Comparison of ENCODE assay signal across 8 cellular contexts in genomic region chr9:36765468-36766341, GRCh38.
DNase-seq lines count a peak whose midpoint lies in the region; TF ChIP-seq lines count a peak whose summit lies in the region.

No MANE protein-coding gene starts in this region.

- intact Hi-C loops in adrenal gland (cut with DNase I), result no loop called here

- TF ChIP-seq POLR2A in NB4 (IDR thresholded peaks at IDR 0.05; ENCODE audit: extremely low read depth, insufficient read length) (no peak), adrenal gland (IDR thresholded peaks at IDR 0.05) (no peak)

- CTCF ChIA-PET in HEK293 (lab: Yijun Ruan, JAX), result no interaction called here

- 10 to 36% (median 19%) methylated on average over 15 to 37 of the region's 37 CpGs for WGBS in adrenal gland, 4 donors
- WGBS in smooth muscle cell (ENCODE audit: low lambda C conversion rate), result 10% methylated on average over 37 of the region's 37 CpGs

- no peaks in the 10 kb centered on the region for H3K27me3 ChIP-seq in SU-DHL-6 (ENCODE audit: low read length)
- peaks cover 4% of the 10 kb centered on the region for H3K27me3 ChIP-seq in adrenal gland
- H3K27me3 ChIP-seq in iPS-18a (ENCODE audit: control insufficient read depth, insufficient read depth, low read length), result no peaks in the 10 kb centered on the region
- H3K27me3 ChIP-seq in smooth muscle cell (ENCODE audit: low read depth), result peaks cover 59% of the 10 kb centered on the region

- TF ChIP-seq CTCF in HEK293 (tag by site-specific recombination; IDR thresholded peaks at IDR 0.05) (no peak), NB4 (IDR thresholded peaks at IDR 0.05; ENCODE audit: low read depth, low read length) (no peak), SU-DHL-6 (IDR thresholded peaks at IDR 0.05; ENCODE audit: insufficient read depth, low read length, poor library complexity, severe bottlenecking) (no peak), adrenal gland (IDR thresholded peaks at IDR 0.05) (no peak), smooth muscle cell (IDR thresholded peaks at IDR 0.05; ENCODE audit: borderline replicate concordance, insufficient read depth, poor library complexity, severe bottlenecking) (no peak)

- H3K9ac ChIP-seq in SU-DHL-6 (ENCODE audit: low read length) (peak overlapping the region; percentile 39), iPS-18a (ENCODE audit: low read length) (peak overlapping the region; percentile 45), smooth muscle cell (ENCODE audit: low read depth) (no peak overlapping the region)

- H3K36me3 ChIP-seq in HEK293 (ENCODE audit: control insufficient read depth in 2 of 2, insufficient read depth in 1 of 2, low read length in 2 of 2) (no peaks in the 10 kb centered on the region), SU-DHL-6 (ENCODE audit: low read length) (no peaks in the 10 kb centered on the region), adrenal gland (replicated peaks in 1 of 2) (no peaks in the 10 kb centered on the region), iPS-18a (ENCODE audit: control insufficient read depth, low read depth, low read length) (no peaks in the 10 kb centered on the region), smooth muscle cell (ENCODE audit: low read depth) (no peaks in the 10 kb centered on the region)

- H3K9me3 ChIP-seq in HEK293 (ENCODE audit: control insufficient read depth, insufficient read depth, low read depth, low read length) (no peaks in the 10 kb centered on the region), SU-DHL-6 (ENCODE audit: insufficient read depth, low read length) (no peaks in the 10 kb centered on the region), adrenal gland (replicated peaks in 1 of 3) (no peaks in the 10 kb centered on the region), iPS-18a (ENCODE audit: control insufficient read depth, low read depth, low read length) (no peaks in the 10 kb centered on the region), smooth muscle cell (replicated peaks; ENCODE audit: low read depth) (no peaks in the 10 kb centered on the region)

- POLR2A ChIA-PET in HEK293 (lab: Yijun Ruan, JAX), result interaction anchor here (0.6 kb wide), 1 partner anchor 23 kb away, joined by 3 read pairs; no protein-coding TSS in a partner anchor

- H3K4me1 ChIP-seq in HEK293 (ENCODE audit: control insufficient read depth, insufficient read depth, low read length) (no peaks in the 10 kb centered on the region), adrenal gland (replicated peaks in 1 of 2) (no peaks in the 10 kb centered on the region), iPS-18a (ENCODE audit: control insufficient read depth, low read depth, low read length) (peaks cover 3% of the 10 kb centered on the region), smooth muscle cell (ENCODE audit: low read depth) (peaks cover 5% of the 10 kb centered on the region)

- H3K9me2 ChIP-seq in SU-DHL-6 (replicated peaks; ENCODE audit: insufficient read depth, low read length), result no peaks in the 10 kb centered on the region

- H3K79me2 ChIP-seq in SU-DHL-6 (ENCODE audit: insufficient read depth, low read length) (no peaks in the 10 kb centered on the region), smooth muscle cell (ENCODE audit: low read depth) (no peaks in the 10 kb centered on the region)

- H3K4me2 ChIP-seq in SU-DHL-6 (ENCODE audit: low read depth, low read length, poor library complexity, severe bottlenecking), result peak overlapping the region; percentile 55
- peak overlapping the region; percentile 54 for H3K4me2 ChIP-seq in smooth muscle cell

- DNase-seq in NB4 (ENCODE audit: low read depth), result peak; percentile 82
- DNase-seq in adrenal gland, result peak; percentile 28 to 65 (median 53)
- no peak for DNase-seq in smooth muscle cell (lab: John Stamatoyannopoulos, UW; ENCODE audit: unreplicated experiment)
- DNase-seq in GOT3 (lab: John Stamatoyannopoulos, UW), result no peak

- H3K4me3 ChIP-seq in GM08714 (ENCODE audit: low read length) (peak overlapping the region; percentile 40; the same call in 1 of the 2 replicates), HEK293 (ENCODE audit: low read depth, low read length) (no peak overlapping the region), NB4 (ENCODE audit: low read depth, low read length) (no peak overlapping the region), SU-DHL-6 (ENCODE audit: insufficient read depth, low read length, poor library complexity, severe bottlenecking) (peak overlapping the region; percentile 41), adrenal gland (peak overlapping the region in 1 of 4 donors; percentile 55), iPS-18a (ENCODE audit: low read length) (peak overlapping the region; percentile 68), smooth muscle cell (peak overlapping the region; percentile 29)

- H4K20me1 ChIP-seq in SU-DHL-6 (ENCODE audit: low read depth, low read length) (no peaks in the 10 kb centered on the region), smooth muscle cell (ENCODE audit: low read depth) (no peaks in the 10 kb centered on the region)

- peak overlapping the region; percentile 81 for H2AFZ ChIP-seq in SU-DHL-6 (ENCODE audit: low read depth, low read length, severe bottlenecking)
- no peak overlapping the region for H2AFZ ChIP-seq in smooth muscle cell (ENCODE audit: low read depth)

- H3K27ac ChIP-seq in HEK293 (ENCODE audit: extremely low read depth, low read depth, low read length) (no peak overlapping the region), SU-DHL-6 (ENCODE audit: low read depth, low read length) (peak overlapping the region; percentile 81), adrenal gland (no peak overlapping the region), iPS-18a (ENCODE audit: low read length) (peak overlapping the region; percentile 17), smooth muscle cell (ENCODE audit: low read depth) (no peak overlapping the region)

- peaks cover 13% of the 10 kb centered on the region for H3F3A ChIP-seq in SU-DHL-6 (ENCODE audit: insufficient read depth)
- no peaks in the 10 kb centered on the region for H3F3A ChIP-seq in smooth muscle cell (ENCODE audit: low read depth)

TF ChIP-seq in HEK293, 187 proteins besides CTCF, POLR2A, EP300 and RAD21:
- TF ChIP-seq SETDB1 (IDR thresholded peaks at IDR 0.05; ENCODE audit: insufficient read length, low read length), result peak; percentile 70
- no peak for TF ChIP-seq ZNF19 (tag by site-specific recombination; IDR thresholded peaks at IDR 0.05; ENCODE audit: low read depth)
- TF ChIP-seq ZBTB17 (tag by site-specific recombination; IDR thresholded peaks at IDR 0.05), result no peak
- TF ChIP-seq OVOL3 (tag by site-specific recombination; IDR thresholded peaks at IDR 0.05), result no peak
- no peak for TF ChIP-seq ZNF548 (tag by site-specific recombination; IDR thresholded peaks at IDR 0.05)

Comparison
In these comparisons a context has a peak if more than half of its experiments do, and no peak if none do; other contexts are left out.
1. H3K4me3 ChIP-seq: peak in GM08714 (single experiment), SU-DHL-6 (single experiment), iPS-18a (single experiment) and smooth muscle cell (single experiment); none in HEK293 (single experiment) and NB4 (single experiment).
2. H3K27ac ChIP-seq: peak in SU-DHL-6 (single experiment) and iPS-18a (single experiment); none in HEK293 (single experiment), adrenal gland (0 of 5) and smooth muscle cell (single experiment).
3. DNase-seq: peak in NB4 (single experiment) and adrenal gland (7 of 7); none in smooth muscle cell (single experiment) and GOT3 (single experiment).